Comparison of ENCODE assay signal across 8 cellular contexts in the genomic region with DNA sequence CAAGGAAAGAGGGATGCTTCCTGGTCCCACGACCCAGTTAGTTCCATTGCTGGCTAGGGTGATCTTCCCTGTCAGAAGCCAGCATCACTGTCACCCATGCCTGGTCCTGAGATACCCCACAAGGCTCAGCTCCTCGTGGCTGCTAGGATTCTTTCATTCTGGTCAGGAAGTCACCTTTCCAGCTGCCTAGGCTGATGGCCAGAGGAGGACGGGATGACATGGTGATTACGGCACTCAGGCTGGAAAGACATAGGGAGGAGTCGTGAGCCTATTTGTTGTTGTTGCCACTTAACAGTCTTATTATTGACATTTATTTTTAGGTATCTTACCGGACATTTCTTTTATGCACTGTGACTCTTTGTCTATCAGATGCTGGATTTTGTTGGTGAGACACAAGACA. TPM values are rescaled to one million over a fixed set of nuclear protein-coding genes. Genes with fewer than 3 reads are reported as not detected.
DNase-seq lines count a peak whose midpoint lies in the region; ATAC-seq and TF ChIP-seq lines count a peak whose summit lies in the region.

No MANE protein-coding gene starts in this region.

- H3K79me2 ChIP-seq in DOHH2 (ENCODE audit: control insufficient read depth, low read length) (no peaks in the 10 kb centered on the region), Loucy (ENCODE audit: insufficient read depth, low read length) (no peaks in the 10 kb centered on the region)

- H3K4me3 ChIP-seq in DOHH2 (ENCODE audit: low read length) (no peak overlapping the region), Loucy (ENCODE audit: low read length, poor library complexity, severe bottlenecking) (no peak overlapping the region), lower lobe of right lung (no peak overlapping the region)

- H3F3A ChIP-seq in DOHH2 (ENCODE audit: control insufficient read depth, insufficient read depth) (no peaks in the 10 kb centered on the region), Loucy (ENCODE audit: low read depth) (no peaks in the 10 kb centered on the region)

- peak; percentile 68 for ATAC-seq in Right ventricle myocardium superior (ENCODE audit: poor library complexity)
- no peak for ATAC-seq in lower lobe of right lung

- H3K4me1 ChIP-seq in DOHH2 (ENCODE audit: control insufficient read depth, low read length), result peaks cover 30% of the 10 kb centered on the region
- peaks cover 31% of the 10 kb centered on the region for H3K4me1 ChIP-seq in Loucy (ENCODE audit: insufficient read depth, low read length, poor library complexity, severe bottlenecking)
- H3K4me1 ChIP-seq in lower lobe of right lung, result peaks cover 20% of the 10 kb centered on the region

- H3K27me3 ChIP-seq in DOHH2 (ENCODE audit: control insufficient read depth, low read length) (peaks cover 39% of the 10 kb centered on the region), Loucy (ENCODE audit: insufficient read depth, low read length, poor library complexity, severe bottlenecking) (no peaks in the 10 kb centered on the region), lower lobe of right lung (ENCODE audit: low read depth) (no peaks in the 10 kb centered on the region)

- 0 out of 2 replicates have a peak overlapping the region, but pooled peaks have one; percentile 79 for H2AFZ ChIP-seq in Loucy (ENCODE audit: low read length)

- H3K27ac ChIP-seq in DOHH2 (ENCODE audit: low read depth, low read length) (no peak overlapping the region), lower lobe of right lung (no peak overlapping the region)

- TF ChIP-seq CTCF in DOHH2 (IDR thresholded peaks at IDR 0.05; ENCODE audit: low read depth, low read length, poor library complexity, severe bottlenecking), result no peak
- no peak for TF ChIP-seq CTCF in Loucy (conservative IDR thresholded peaks at IDR 0.05; ENCODE audit: low read length)
- no peak for TF ChIP-seq CTCF in lower lobe of right lung (IDR thresholded peaks at IDR 0.05)

- H3K4me2 ChIP-seq in DOHH2 (ENCODE audit: low read length), result peak overlapping the region; percentile 68; the same call in 1 of the 2 replicates
- no peak overlapping the region for H3K4me2 ChIP-seq in Loucy (ENCODE audit: low read depth, low read length, poor library complexity, severe bottlenecking)

- H3K9me3 ChIP-seq in DOHH2 (ENCODE audit: control insufficient read depth, insufficient read depth, low read length) (no peaks in the 10 kb centered on the region), Loucy (ENCODE audit: insufficient read depth, low read depth, low read length) (no peaks in the 10 kb centered on the region), lower lobe of right lung (no peaks in the 10 kb centered on the region)

- DNase-seq in Right ventricle myocardium superior, result peak; percentile 52
- peak; percentile 53 for DNase-seq in myocyte (ENCODE audit: low read depth)
- no peak for DNase-seq in activated effector memory CD4-positive, alpha-beta T cell treated with Interleukin-2 at 50 U/mL for 16 hours
- DNase-seq in COR-L47 (lab: John Stamatoyannopoulos, UW), result no peak
- no peak for DNase-seq in lower lobe of right lung
- DNase-seq in NCI-H82 (lab: John Stamatoyannopoulos, UW), result no peak

- no peaks in the 10 kb centered on the region for H4K20me1 ChIP-seq in DOHH2 (ENCODE audit: control insufficient read depth, insufficient read depth, low read depth, low read length)
- no peaks in the 10 kb centered on the region for H4K20me1 ChIP-seq in Loucy (ENCODE audit: insufficient read depth, low read length, poor library complexity, severe bottlenecking)

- H3K9me2 ChIP-seq in DOHH2 (replicated peaks; ENCODE audit: control insufficient read depth, low read length) (no peaks in the 10 kb centered on the region), Loucy (replicated peaks; ENCODE audit: low read depth, low read length) (no peaks in the 10 kb centered on the region)

- intact Hi-C loops in Right ventricle myocardium superior (cut with DNase I), result loop anchor here (5.0 kb wide), 1 partner anchor 32 kb away; no protein-coding TSS in a partner anchor
- intact Hi-C loops in lower lobe of right lung (cut with DNase I), result no loop called here

- H3K36me3 ChIP-seq in DOHH2 (ENCODE audit: control insufficient read depth, low read length) (no peaks in the 10 kb centered on the region), Loucy (ENCODE audit: insufficient read depth, low read length) (no peaks in the 10 kb centered on the region), lower lobe of right lung (no peaks in the 10 kb centered on the region)

- peak overlapping the region; percentile 51 for H3K9ac ChIP-seq in Loucy (ENCODE audit: low read depth, low read length, poor library complexity, severe bottlenecking)

RNA-seq across cellular contexts. Expression of a gene that starts 20.0 kb away (rescaled TPM):
- total RNA-seq in Right ventricle myocardium superior, result 200 TPM
- total RNA-seq in myocyte, result 67.2 and 74.5 TPM in 2 replicates
- polyA plus RNA-seq in myocyte (2012), result 73.9 TPM
- 87.0 TPM for total RNA-seq in lower lobe of right lung

RNA-seq across cellular contexts. Expression of a gene that starts 29.4 kb away (rescaled TPM):
- total RNA-seq in Right ventricle myocardium superior, result 23.6 TPM
- total RNA-seq in myocyte, result 11.5 and 14.9 TPM in 2 replicates
- polyA plus RNA-seq in myocyte (2012), result 7.0 TPM
- total RNA-seq in lower lobe of right lung, result 6.4 TPM

RNA-seq across cellular contexts. Expression of a gene that starts 52.5 kb away (rescaled TPM):
- total RNA-seq in Right ventricle myocardium superior (24.9 TPM), myocyte (36.7 and 42.7 TPM in 2 replicates), lower lobe of right lung (47.0 TPM)
- 43.5 TPM for polyA plus RNA-seq in myocyte (2012)

Comparison
In these comparisons a context has a peak if more than half of its experiments do, and no peak if none do; other contexts are left out.
1. DNase-seq: peak in Right ventricle myocardium superior (single experiment) and myocyte (single experiment); none in activated effector memory CD4-positive, alpha-beta T cell treated with Interleukin-2 at 50 U/mL for 16 hours (single experiment), COR-L47 (single experiment), lower lobe of right lung (single experiment) and NCI-H82 (single experiment).